ENCODE assay signal across 19 cellular contexts in genomic region chr14:64092338-64092737, GRCh38.
A peak's percentile ranks its signal among the peaks of the same experiment; 100 is the strongest.
DNase-seq lines count a peak whose midpoint lies in the region; ATAC-seq, FAIRE-seq and TF ChIP-seq lines count a peak whose summit lies in the region.
"Had no signal": no experiment of that assay in that cellular context is flagged by ENCODE, and none has a peak within 500 bp of the region (broad histone marks: within the 10 kb centered on the region; RNA-seq: fewer than 3 reads in every experiment).

No MANE protein-coding gene starts in this region.

- H3K4me3 Mint-ChIP-seq in nephron progenitor cell (no peak overlapping the region), type B pancreatic cell (no peak overlapping the region), osteocyte (ENCODE audit: unreplicated experiment) (no peak overlapping the region)
- H3K4me3 Mint-ChIP-seq: CD4-positive, alpha-beta memory T cell had no signal

- H3K4me3 ChIP-seq in kidney (ENCODE audit: low read length in 2 of 2): peak overlapping the region; percentile 16 to 33
- H3K4me3 ChIP-seq: BLaER1 treated with 17β-estradiol and CSF1 and Interleukin-3, amounts not matched to agents 10 nM and 100 nM had no signal

- no peaks in the 10 kb centered on the region for H3K9me3 ChIP-seq in kidney (ENCODE audit: control insufficient read depth in 1 of 2, low read length in 2 of 2)
- H3K9me3 ChIP-seq: BLaER1 treated with 17β-estradiol and CSF1 and Interleukin-3, amounts not matched to agents 10 nM and 100 nM; Caco-2 had no signal

- peak overlapping the region; percentile 74 to 79 for H3K27ac ChIP-seq in kidney (ENCODE audit: low read depth in 2 of 2, low read length in 2 of 2)
- H3K27ac ChIP-seq: BLaER1 treated with 17β-estradiol and CSF1 and Interleukin-3, amounts not matched to agents 10 nM and 100 nM had no signal

- FAIRE-seq in RCC 7860 (lab: Jason Lieb, UNC) (peak; percentile 44), kidney (lab: Jason Lieb, UNC) (peak; percentile 52)
- FAIRE-seq: GM12891 had no signal

- H3K36me3 Mint-ChIP-seq in nephron progenitor cell (ENCODE audit: low read depth): peaks cover 5% of the 10 kb centered on the region
- peaks cover 15% of the 10 kb centered on the region for H3K36me3 Mint-ChIP-seq in type B pancreatic cell
- H3K36me3 Mint-ChIP-seq in osteocyte (ENCODE audit: unreplicated experiment): peaks cover 9% of the 10 kb centered on the region

- TF ChIP-seq CTCF in kidney (IDR thresholded peaks at IDR 0.05; ENCODE audit: borderline replicate concordance, extremely low read depth, insufficient read depth) (no peak), nephron progenitor cell (IDR thresholded peaks at IDR 0.05) (no peak), type B pancreatic cell (conservative IDR thresholded peaks at IDR 0.05) (no peak), osteocyte (IDR thresholded peaks at IDR 0.05) (no peak)

- peak overlapping the region; percentile 29 for H3K27ac Mint-ChIP-seq in nephron progenitor cell
- peak overlapping the region; percentile 88 for H3K27ac Mint-ChIP-seq in type B pancreatic cell
- no peak overlapping the region for H3K27ac Mint-ChIP-seq in osteocyte (ENCODE audit: unreplicated experiment)

- H3K9me3 Mint-ChIP-seq in nephron progenitor cell: no peaks in the 10 kb centered on the region
- no peaks in the 10 kb centered on the region for H3K9me3 Mint-ChIP-seq in type B pancreatic cell
- H3K9me3 Mint-ChIP-seq in osteocyte (ENCODE audit: unreplicated experiment): no peaks in the 10 kb centered on the region
- H3K9me3 Mint-ChIP-seq: CD4-positive, alpha-beta memory T cell had no signal

- H3K27me3 Mint-ChIP-seq in nephron progenitor cell (ENCODE audit: low read depth, poor library complexity) (no peaks in the 10 kb centered on the region), type B pancreatic cell (no peaks in the 10 kb centered on the region), osteocyte (ENCODE audit: unreplicated experiment) (no peaks in the 10 kb centered on the region)
- H3K27me3 Mint-ChIP-seq: CD4-positive, alpha-beta memory T cell had no signal

- H3K4me1 ChIP-seq in kidney (ENCODE audit: control insufficient read depth in 1 of 2, insufficient read depth in 1 of 2, low read depth in 1 of 2, low read length in 2 of 2): peaks cover 4 to 22% of the 10 kb centered on the region in 2 donors
- H3K4me1 ChIP-seq: BLaER1 treated with 17β-estradiol and CSF1 and Interleukin-3, amounts not matched to agents 10 nM and 100 nM; Caco-2 had no signal

- no peak for DNase-seq in RCC 7860 (ENCODE audit: low spot score)
- DNase-seq in kidney: no peak
- no peak for DNase-seq in nephron progenitor cell
- DNase-seq in type B pancreatic cell (ENCODE audit: extremely low spot score, unreplicated experiment): no peak
- DNase-seq in NCI-H2196 treated with DMSO at 0.1 percent for 48 hours (lab: John Stamatoyannopoulos, UW; ENCODE audit: unreplicated experiment): no peak
- DNase-seq in osteocyte (ENCODE audit: extremely low spot score, unreplicated experiment): no peak
- DNase-seq: CD4-positive, alpha-beta memory T cell; GOT3; HCEC 1CT; KG1; NCI-H1092 treated with DMSO at 0.1 percent for 48 hours; NCI-H2029; NCI-H226; NCI-H774 had no signal

- intact Hi-C loops in kidney (cut with DNase I): no loop called here

- no peak for ATAC-seq in GM19395 (IDR thresholded peaks at IDR 0.05; ENCODE audit: unreplicated experiment)
- ATAC-seq: Right ventricle myocardium inferior had no signal

- H3K36me3 ChIP-seq in kidney (ENCODE audit: control insufficient read depth in 1 of 2, insufficient read depth in 2 of 2, low read length in 2 of 2): peaks cover 17 to 21% of the 10 kb centered on the region in 2 donors

- H3K4me1 Mint-ChIP-seq in nephron progenitor cell: no peaks in the 10 kb centered on the region
- H3K4me1 Mint-ChIP-seq in type B pancreatic cell (ENCODE audit: unreplicated experiment): peaks cover 9% of the 10 kb centered on the region
- peaks cover 21% of the 10 kb centered on the region for H3K4me1 Mint-ChIP-seq in osteocyte (ENCODE audit: unreplicated experiment)
- H3K4me1 Mint-ChIP-seq: CD4-positive, alpha-beta memory T cell had no signal

- peak overlapping the region in 1 of 2 donors; percentile 32 for H3K9ac ChIP-seq in kidney (ENCODE audit: low read length in 2 of 2)
- H3K9ac ChIP-seq: BLaER1 treated with 17β-estradiol and CSF1 and Interleukin-3, amounts not matched to agents 10 nM and 100 nM had no signal
